In genomic region chr10:119483001-119483400, GRCh38 we compare ENCODE assay signal across 26 cellular contexts. TPM values are rescaled to one million over a fixed set of nuclear protein-coding genes. Genes with fewer than 3 reads are reported as not detected.
A peak's percentile ranks its signal among the peaks of the same experiment; 100 is the strongest.
DNase-seq lines count a peak whose midpoint lies in the region; ATAC-seq, FAIRE-seq and TF ChIP-seq lines count a peak whose summit lies in the region.
"Had no signal": no experiment of that assay in that cellular context is flagged by ENCODE, and none has a peak within 500 bp of the region (broad histone marks: within the 10 kb centered on the region; RNA-seq: fewer than 3 reads in every experiment).

No MANE protein-coding gene starts in this region.

- CTCF ChIA-PET in IMR-90 (lab: Yijun Ruan, JAX) = no interaction called here

- H2AK5ac ChIP-seq in IMR-90 (ENCODE audit: low read depth, low read length) = 0 out of 2 replicates have a peak overlapping the region, but pooled peaks have one; percentile 71

- FAIRE-seq in GM19239 (lab: Jason Lieb, UNC) = no peak
- FAIRE-seq: GM18507, H1, HepG2 had no signal

- no peak overlapping the region for H4K91ac ChIP-seq in IMR-90 (ENCODE audit: insufficient read depth, low read depth, low read length)

- no peak overlapping the region for H2BK20ac ChIP-seq in IMR-90 (ENCODE audit: low read depth, low read length)

- H3K14ac ChIP-seq in IMR-90 (replicated peaks; ENCODE audit: low read depth, low read length) = no peak overlapping the region; the same call in 1 of the 2 replicates

- H2BK15ac ChIP-seq in IMR-90 (ENCODE audit: low read depth, low read length) = no peak overlapping the region

- no peaks in the 10 kb centered on the region for H3K9me3 ChIP-seq in IMR-90 (ENCODE audit: control insufficient read depth, insufficient read depth, low read length)

- H3K27ac Mint-ChIP-seq in CD14-positive monocyte = peak overlapping the region in 4 of 7 donors; percentile 2 to 79 (median 44)
- H3K27ac Mint-ChIP-seq: CD4-positive, alpha-beta T cell; T-helper 1 cell treated with Interleukin-12 subunit alpha and Interleukin-12 subunit beta and Interleukin-4 antibody, amounts not matched to agents 30 μg/mL and 1 μg/mL, for 36 hours had no signal

- no peak overlapping the region for H2AFZ ChIP-seq in IMR-90 (replicated peaks; ENCODE audit: low read length, poor library complexity)

- H3K27me3 Mint-ChIP-seq in CD14-positive monocyte (ENCODE audit: low read depth in 3 of 3) = peaks cover 0 to 3% (median 0%) of the 10 kb centered on the region in 3 donors
- H3K27me3 Mint-ChIP-seq: CD4-positive, alpha-beta T cell had no signal

- ATAC-seq in IMR-90 (ENCODE audit: low read depth) = no peak
- ATAC-seq in HG03045 (IDR thresholded peaks at IDR 0.05; ENCODE audit: unreplicated experiment) = no peak
- no peak for ATAC-seq in GM21526 (IDR thresholded peaks at IDR 0.05; ENCODE audit: low FRiP score, unreplicated experiment)
- ATAC-seq: HepG2 had no signal

- no peaks in the 10 kb centered on the region for H3K79me1 ChIP-seq in IMR-90 (ENCODE audit: low read depth in 1 of 2, low read length in 2 of 2)

- H3K4me2 ChIP-seq in IMR-90 (ENCODE audit: low read depth, low read length) = no peak overlapping the region

- in situ Hi-C loops in IMR-90 (cut with MboI; ENCODE audit: low sequenced_read_pairs) = no loop called here

- dilution Hi-C loops in IMR-90 (cut with HindIII; ENCODE audit: low sequenced_read_pairs, unreplicated experiment) = no loop called here

- 83% methylated on average over 1 of the region's 6 CpGs; no CpG with 5 or more reads in 1 of the 2 experiments for WGBS in IMR-90 (ENCODE audit: extremely low coverage in 2 of 2, insufficient read length in 1 of 2), 2 experiments

- no peaks in the 10 kb centered on the region for H3K36me3 ChIP-seq in IMR-90 (ENCODE audit: control insufficient read depth, insufficient read depth, low read length)

- no peak overlapping the region for H2BK5ac ChIP-seq in IMR-90 (ENCODE audit: low read depth, low read length, poor library complexity, severe bottlenecking)

- H3K9me3 Mint-ChIP-seq in CD14-positive monocyte = peaks cover 8 to 26% (median 23%) of the 10 kb centered on the region in 7 donors
- H3K9me3 Mint-ChIP-seq: CD4-positive, alpha-beta T cell; T-helper 1 cell treated with Interleukin-12 subunit alpha and Interleukin-12 subunit beta and Interleukin-4 antibody, amounts not matched to agents 30 μg/mL and 1 μg/mL, for 36 hours had no signal

- H3K27ac ChIP-seq in IMR-90 (ENCODE audit: insufficient read depth, low read length) = no peak overlapping the region
- H3K27ac ChIP-seq in VCaP = peak overlapping the region; percentile 84; the same call in 1 of the 2 replicates

- no peak overlapping the region for H3K4me3 ChIP-seq in IMR-90 (ENCODE audit: insufficient read depth, low read depth, low read length)

- H4K5ac ChIP-seq in IMR-90 (ENCODE audit: low read depth, low read length) = no peak overlapping the region

- BruUV-seq in IMR-90 (replicated peaks; lab: Mats Ljungman, UMichigan) = no TSS peak

- H2BK120ac ChIP-seq in IMR-90 (ENCODE audit: low read depth, low read length) = no peak overlapping the region

- no peak for TF ChIP-seq RAD21 in IMR-90 (IDR thresholded peaks at IDR 0.05; ENCODE audit: low read length)

- H4K8ac ChIP-seq in IMR-90 (ENCODE audit: low read depth in 2 of 2, low read length in 2 of 2) = no peak overlapping the region

- no peak overlapping the region for H3K56ac ChIP-seq in IMR-90 (ENCODE audit: extremely low read depth, insufficient read depth, low read length)

- H3K4ac ChIP-seq in IMR-90 (ENCODE audit: low read depth, low read length) = no peak overlapping the region

- POLR2A ChIA-PET in IMR-90 (lab: Charles Lee; ENCODE audit: unreplicated experiment) = no interaction called here

- no peak overlapping the region for H2AK9ac ChIP-seq in IMR-90 (replicated peaks; ENCODE audit: low read depth, low read length, poor library complexity)

- no peak overlapping the region for H3K18ac ChIP-seq in IMR-90 (ENCODE audit: low read depth, low read length)

- peaks cover 15% of the 10 kb centered on the region for H3K27me3 ChIP-seq in IMR-90 (ENCODE audit: control insufficient read depth, insufficient read depth, low read length)

- TF ChIP-seq CTCF in CD14-positive monocyte (IDR thresholded peaks at IDR 0.05) (no peak), IMR-90 (conservative IDR thresholded peaks at IDR 0.05; ENCODE audit: low read depth, low read length) (no peak), VCaP (conservative IDR thresholded peaks at IDR 0.05) (no peak)

- no peak for DNase-seq in CD14-positive monocyte (ENCODE audit: low spot score)
- no peak for DNase-seq in IMR-90
- DNase-seq in OCI-M1 (lab: John Stamatoyannopoulos, UW) = peak; percentile 30
- no peak for DNase-seq in GM19239 (ENCODE audit: insufficient read length, low spot score)
- DNase-seq in ureter (ENCODE audit: low spot score) = no peak
- DNase-seq: CD4-positive, alpha-beta T cell; COR-L47; DMS53; KG1; MM.1S; NCI-H1105; NCI-H1436 treated with DMSO at 0.1 percent for 48 hours; NCI-H187 treated with DMSO at 0.1 percent for 48 hours; NCI-H2171 treated with DMSO at 0.1 percent for 48 hours; NCI-H345; NCI-H510A treated with DMSO at 0.1 percent for 48 hours; Right ventricle myocardium superior; RPMI8226; SW 1271 had no signal

- no peak overlapping the region for H3K9ac ChIP-seq in IMR-90 (ENCODE audit: low read depth, low read length)

- no peak for TF ChIP-seq POLR2A in IMR-90 (IDR thresholded peaks at IDR 0.05; ENCODE audit: low read depth, low read length)

- peaks cover 9% of the 10 kb centered on the region for H3K4me1 ChIP-seq in IMR-90 (ENCODE audit: control insufficient read depth, insufficient read depth, low read length)

- H3K4me3 Mint-ChIP-seq in CD14-positive monocyte = no peak overlapping the region
- H3K4me3 Mint-ChIP-seq: CD4-positive, alpha-beta T cell; T-helper 1 cell treated with Interleukin-12 subunit alpha and Interleukin-12 subunit beta and Interleukin-4 antibody, amounts not matched to agents 30 μg/mL and 1 μg/mL, for 36 hours had no signal

- intact Hi-C loops in CD14-positive monocyte (cut with micrococcal nuclease) = no loop called here
- intact Hi-C loops in IMR-90 (cut with micrococcal nuclease) = no loop called here

- H3K4me1 Mint-ChIP-seq in CD14-positive monocyte = peaks cover 19% of the 10 kb centered on the region

- H3K9me1 ChIP-seq in IMR-90 (ENCODE audit: insufficient read depth, low read length) = peaks cover 12% of the 10 kb centered on the region; the same call in 1 of the 2 replicates

- H4K20me1 ChIP-seq in IMR-90 (ENCODE audit: insufficient read depth, low read length) = no peaks in the 10 kb centered on the region

- no peak overlapping the region for H3K23ac ChIP-seq in IMR-90 (ENCODE audit: low read depth, low read length)

- no peaks in the 10 kb centered on the region for H3K36me3 Mint-ChIP-seq in CD14-positive monocyte

TF ChIP-seq in IMR-90, 13 proteins besides CTCF, POLR2A, EP300 and RAD21:
- TF ChIP-seq MAZ (IDR thresholded peaks at IDR 0.05; ENCODE audit: borderline replicate concordance, low read depth, low read length) (no peak), CEBPB (IDR thresholded peaks at IDR 0.05; ENCODE audit: low read depth, low read length) (no peak), CHD1 (IDR thresholded peaks at IDR 0.05; ENCODE audit: low read depth, low read length) (no peak), BHLHE40 (IDR thresholded peaks at IDR 0.05; ENCODE audit: low read depth, low read length) (no peak), FOS (IDR thresholded peaks at IDR 0.05; ENCODE audit: low read depth, low read length) (no peak), RFX5 (IDR thresholded peaks at IDR 0.05; ENCODE audit: low read depth, low read length) (no peak), USF2 (IDR thresholded peaks at IDR 0.05; ENCODE audit: low read depth, low read length) (no peak), ELK1 (IDR thresholded peaks at IDR 0.05; ENCODE audit: borderline replicate concordance, low read depth, low read length) (no peak), RCOR1 (IDR thresholded peaks at IDR 0.05; ENCODE audit: insufficient replicate concordance, low read length) (no peak), MXI1 (IDR thresholded peaks at IDR 0.05; ENCODE audit: borderline replicate concordance, low read depth, low read length) (no peak), NFE2L2 (IDR thresholded peaks at IDR 0.05; ENCODE audit: low read depth, low read length) (no peak), MAFK (IDR thresholded peaks at IDR 0.05; ENCODE audit: low read depth, low read length) (no peak), SMC3 (IDR thresholded peaks at IDR 0.05; ENCODE audit: low read depth, low read length) (no peak)

RNA-seq across cellular contexts. Expression of gene RGS10, which starts 59.5 kb away (rescaled TPM):
- 10 to 100 TPM; 75.8 to 87.2 TPM for polyA plus RNA-seq in CD14-positive monocyte
- 35.3 and 55.5 TPM in 2 replicates for total RNA-seq in IMR-90 (2012; rRNA removed)
- 77.0 and 89.7 TPM in 2 replicates for polyA plus RNA-seq in IMR-90 (2012; rRNA removed)
- 29.0 and 54.5 TPM in 2 replicates for polyA plus RNA-seq in IMR-90 (2012; cell fraction: cytosol; rRNA removed)
- 9.4 and 39.2 TPM in 2 replicates for polyA plus RNA-seq in IMR-90 (2012; cell fraction: nucleus; rRNA removed; ENCODE audit: low replicate concordance)
- 24.1 TPM for total RNA-seq in ureter
